In genomic region chr11:37088573-37088910, GRCh38 we compare ENCODE assay signal across 18 cellular contexts.
DNase-seq lines count a peak whose midpoint lies in the region; ATAC-seq and TF ChIP-seq lines count a peak whose summit lies in the region.
"Had no signal": no experiment of that assay in that cellular context is flagged by ENCODE, and none has a peak within 500 bp of the region (broad histone marks: within the 10 kb centered on the region; RNA-seq: fewer than 3 reads in every experiment).

No MANE protein-coding gene starts in this region.

- no peaks in the 10 kb centered on the region for H3K9me3 ChIP-seq in SK-N-MC (ENCODE audit: low read depth, low read length)
- H3K9me3 ChIP-seq: A549; BLaER1 treated with 17β-estradiol and CSF1 and Interleukin-3, amounts not matched to agents 10 nM and 100 nM; Caco-2 had no signal

- H3K27ac ChIP-seq in 22Rv1 (peak overlapping the region; percentile 47), SK-N-MC (no peak overlapping the region)
- H3K27ac ChIP-seq: A549; BLaER1 treated with 17β-estradiol and CSF1 and Interleukin-3, amounts not matched to agents 10 nM and 100 nM; C4-2B had no signal

- TF ChIP-seq CTCF in 22Rv1 (IDR thresholded peaks at IDR 0.05): no peak

- DNase-seq in NCI-H69 (lab: John Stamatoyannopoulos, UW): peak; percentile 43
- DNase-seq in SK-N-MC (ENCODE audit: low read depth, low spot score): no peak
- peak; percentile 21 for DNase-seq in left kidney (ENCODE audit: low read depth, low spot score)
- DNase-seq in SK-N-DZ (ENCODE audit: low spot score): no peak
- no peak for DNase-seq in NCI-H187 treated with DMSO at 0.1 percent for 48 hours (lab: John Stamatoyannopoulos, UW)
- DNase-seq: AML-193; Caco-2; Calu3; CD4-positive, alpha-beta T cell; CD8-positive, alpha-beta T cell; DMS79 treated with DMSO at 0.1 percent for 48 hours; GF-D8 had no signal

- H3K9ac ChIP-seq in SK-N-MC (ENCODE audit: insufficient read length): no peak overlapping the region
- H3K9ac ChIP-seq: BLaER1 treated with 17β-estradiol and CSF1 and Interleukin-3, amounts not matched to agents 10 nM and 100 nM had no signal

- H3K4me3 ChIP-seq in SK-N-MC: 0 out of 2 replicates have a peak overlapping the region, but pooled peaks have one; percentile 15
- H3K4me3 ChIP-seq: A549; BLaER1 treated with 17β-estradiol and CSF1 and Interleukin-3, amounts not matched to agents 10 nM and 100 nM had no signal

- H3K36me3 ChIP-seq in SK-N-MC (ENCODE audit: insufficient read depth, low read length): no peaks in the 10 kb centered on the region
- H3K36me3 ChIP-seq: BLaER1 treated with 17β-estradiol and CSF1 and Interleukin-3, amounts not matched to agents 10 nM and 100 nM had no signal

- ATAC-seq in HG03520 (IDR thresholded peaks at IDR 0.05; ENCODE audit: unreplicated experiment) (no peak), GM21529 (IDR thresholded peaks at IDR 0.05; ENCODE audit: unreplicated experiment) (no peak)
- ATAC-seq: A549; CD8-positive, alpha-beta T cell had no signal

Comparison
In these comparisons a context has a peak if more than half of its experiments do, and no peak if none do; other contexts are left out.
1. DNase-seq: peak in NCI-H69 (single experiment) and left kidney (single experiment); none in SK-N-MC (single experiment), SK-N-DZ (single experiment) and NCI-H187 treated with DMSO at 0.1 percent for 48 hours (single experiment).